In genomic region chr14:76298896-76299295, GRCh38 we compare ENCODE assay signal across 22 cellular contexts.
"Had no signal": no experiment of that assay in that cellular context is flagged by ENCODE, and none has a peak within 500 bp of the region (broad histone marks: within the 10 kb centered on the region; RNA-seq: fewer than 3 reads in every experiment).

No MANE protein-coding gene starts in this region.

- ATAC-seq: HepG2 had no signal

- H3K27me3 ChIP-seq: MG63 had no signal

- H3K4me1 ChIP-seq: SJSA1 had no signal

- DNase-seq: IMR-90, Karpas-422, KG1, MG63, NCI-H1092 treated with DMSO at 0.1 percent for 48 hours, NCI-H1436, NCI-H187, NCI-H2029, NCI-H2081 treated with DMSO at 0.1 percent for 48 hours, NCI-H2171, NCI-H226, NCI-H446, NCI-H510A, NCI-H524 treated with DMSO at 0.1 percent for 48 hours, NCI-H69, NCI-H774, Right ventricle myocardium superior, RPMI8226, SIG-M5 had no signal

- H3K9me3 ChIP-seq: MG63, SJSA1 had no signal

- H3K27ac ChIP-seq: SJSA1, SK-N-MC had no signal
